9 cellular contexts compared by ENCODE assay signal in the genomic region with DNA sequence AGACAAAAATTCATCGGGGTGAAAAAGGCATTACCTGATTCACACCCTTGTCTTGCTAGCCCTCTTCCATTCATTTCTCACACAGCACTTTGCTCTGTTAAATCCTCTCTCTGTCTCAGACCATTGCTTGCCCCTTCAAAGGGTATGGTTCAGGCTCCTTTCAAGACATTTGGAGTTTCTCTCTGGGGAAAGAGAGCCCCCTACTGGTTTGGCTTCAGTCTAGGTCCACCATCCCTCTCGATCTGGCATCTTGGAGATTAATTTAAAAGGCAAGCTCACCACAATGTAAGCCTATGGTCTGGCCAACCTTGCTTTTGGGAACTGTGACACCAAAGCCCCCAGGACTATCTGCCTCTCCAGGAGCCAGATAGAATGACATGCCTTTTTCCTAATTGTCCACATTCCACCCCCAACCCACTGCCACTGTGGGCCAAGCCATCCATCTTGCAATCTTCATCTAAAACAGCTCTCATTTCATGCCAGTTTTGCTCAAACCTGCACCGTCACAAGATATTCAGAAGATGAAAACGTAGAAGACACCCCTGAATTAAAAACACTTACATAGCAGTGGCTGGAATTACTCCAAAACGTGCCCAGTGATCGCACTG.
DNase-seq lines count a peak whose midpoint lies in the region; ATAC-seq and TF ChIP-seq lines count a peak whose summit lies in the region.
"Had no signal": no experiment of that assay in that cellular context is flagged by ENCODE, and none has a peak within 500 bp of the region (broad histone marks: within the 10 kb centered on the region; RNA-seq: fewer than 3 reads in every experiment).

No MANE protein-coding gene starts in this region.

- no peaks in the 10 kb centered on the region for H3K9me3 Mint-ChIP-seq in natural killer cell

- H3K27me3 Mint-ChIP-seq in natural killer cell (ENCODE audit: low read depth in 2 of 2), result peaks cover 9 to 10% of the 10 kb centered on the region in 2 donors

- H3K4me3 Mint-ChIP-seq in natural killer cell, result no peak overlapping the region
- H3K4me3 Mint-ChIP-seq: naive B cell had no signal

- no peak for TF ChIP-seq CTCF in natural killer cell (IDR thresholded peaks at IDR 0.05)

- DNase-seq in AML-193 (lab: John Stamatoyannopoulos, UW) (peak; percentile 67 to 76), MV-4-11 (lab: John Stamatoyannopoulos, UW) (peak; percentile 38), ecto neural progenitor cell (ENCODE audit: low spot score) (peak; percentile 65), medulla oblongata (ENCODE audit: extremely low spot score) (peak; percentile 78), natural killer cell (no peak)
- DNase-seq: naive B cell had no signal

- H3K4me1 Mint-ChIP-seq in natural killer cell, result peaks cover 10 to 19% of the 10 kb centered on the region in 2 donors

- intact Hi-C loops in natural killer cell (cut with micrococcal nuclease), result no loop called here

- H3K36me3 Mint-ChIP-seq in natural killer cell, result no peaks in the 10 kb centered on the region

- peak; percentile 81 for ATAC-seq in GM18498 (IDR thresholded peaks at IDR 0.05; ENCODE audit: unreplicated experiment)
- ATAC-seq in HG02610 (IDR thresholded peaks at IDR 0.05; ENCODE audit: unreplicated experiment), result peak; percentile 77
- peak; percentile 88 for ATAC-seq in SK-N-SH treated with all-trans-retinoic acid at 6 μM for 48 hours
- no peak for ATAC-seq in natural killer cell

- H3K27ac Mint-ChIP-seq in natural killer cell, result no peak overlapping the region

TF ChIP-seq in SK-N-SH treated with all-trans-retinoic acid at 6 μM for 48 hours, 23 proteins besides CTCF, POLR2A, EP300 and RAD21:
- no peak for TF ChIP-seq ZNF8 (CRISPR knock-in tag; IDR thresholded peaks at IDR 0.05)
- no peak for TF ChIP-seq ZNF70 (CRISPR knock-in tag; IDR thresholded peaks at IDR 0.05)
- TF ChIP-seq ZNF565 (CRISPR knock-in tag; conservative IDR thresholded peaks at IDR 0.05; ENCODE audit: low read depth), result no peak
- TF ChIP-seq, protein P1, sequence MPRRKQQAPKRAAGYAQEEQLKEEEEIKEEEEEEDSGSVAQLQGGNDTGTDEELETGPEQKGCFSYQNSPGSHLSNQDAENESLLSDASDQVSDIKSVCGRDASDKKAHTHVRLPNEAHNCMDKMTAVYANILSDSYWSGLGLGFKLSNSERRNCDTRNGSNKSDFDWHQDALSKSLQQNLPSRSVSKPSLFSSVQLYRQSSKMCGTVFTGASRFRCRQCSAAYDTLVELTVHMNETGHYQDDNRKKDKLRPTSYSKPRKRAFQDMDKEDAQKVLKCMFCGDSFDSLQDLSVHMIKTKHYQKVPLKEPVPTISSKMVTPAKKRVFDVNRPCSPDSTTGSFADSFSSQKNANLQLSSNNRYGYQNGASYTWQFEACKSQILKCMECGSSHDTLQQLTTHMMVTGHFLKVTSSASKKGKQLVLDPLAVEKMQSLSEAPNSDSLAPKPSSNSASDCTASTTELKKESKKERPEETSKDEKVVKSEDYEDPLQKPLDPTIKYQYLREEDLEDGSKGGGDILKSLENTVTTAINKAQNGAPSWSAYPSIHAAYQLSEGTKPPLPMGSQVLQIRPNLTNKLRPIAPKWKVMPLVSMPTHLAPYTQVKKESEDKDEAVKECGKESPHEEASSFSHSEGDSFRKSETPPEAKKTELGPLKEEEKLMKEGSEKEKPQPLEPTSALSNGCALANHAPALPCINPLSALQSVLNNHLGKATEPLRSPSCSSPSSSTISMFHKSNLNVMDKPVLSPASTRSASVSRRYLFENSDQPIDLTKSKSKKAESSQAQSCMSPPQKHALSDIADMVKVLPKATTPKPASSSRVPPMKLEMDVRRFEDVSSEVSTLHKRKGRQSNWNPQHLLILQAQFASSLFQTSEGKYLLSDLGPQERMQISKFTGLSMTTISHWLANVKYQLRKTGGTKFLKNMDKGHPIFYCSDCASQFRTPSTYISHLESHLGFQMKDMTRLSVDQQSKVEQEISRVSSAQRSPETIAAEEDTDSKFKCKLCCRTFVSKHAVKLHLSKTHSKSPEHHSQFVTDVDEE (CRISPR knock-in tag; IDR thresholded peaks at IDR 0.05), result no peak
- TF ChIP-seq, protein P2, sequence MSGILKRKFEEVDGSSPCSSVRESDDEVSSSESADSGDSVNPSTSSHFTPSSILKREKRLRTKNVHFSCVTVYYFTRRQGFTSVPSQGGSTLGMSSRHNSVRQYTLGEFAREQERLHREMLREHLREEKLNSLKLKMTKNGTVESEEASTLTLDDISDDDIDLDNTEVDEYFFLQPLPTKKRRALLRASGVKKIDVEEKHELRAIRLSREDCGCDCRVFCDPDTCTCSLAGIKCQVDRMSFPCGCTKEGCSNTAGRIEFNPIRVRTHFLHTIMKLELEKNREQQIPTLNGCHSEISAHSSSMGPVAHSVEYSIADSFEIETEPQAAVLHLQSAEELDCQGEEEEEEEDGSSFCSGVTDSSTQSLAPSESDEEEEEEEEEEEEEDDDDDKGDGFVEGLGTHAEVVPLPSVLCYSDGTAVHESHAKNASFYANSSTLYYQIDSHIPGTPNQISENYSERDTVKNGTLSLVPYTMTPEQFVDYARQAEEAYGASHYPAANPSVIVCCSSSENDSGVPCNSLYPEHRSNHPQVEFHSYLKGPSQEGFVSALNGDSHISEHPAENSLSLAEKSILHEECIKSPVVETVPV (CRISPR knock-in tag; IDR thresholded peaks at IDR 0.05), result no peak
- no peak for TF ChIP-seq SNAI2 (CRISPR knock-in tag; IDR thresholded peaks at IDR 0.05)
- TF ChIP-seq, protein P3, sequence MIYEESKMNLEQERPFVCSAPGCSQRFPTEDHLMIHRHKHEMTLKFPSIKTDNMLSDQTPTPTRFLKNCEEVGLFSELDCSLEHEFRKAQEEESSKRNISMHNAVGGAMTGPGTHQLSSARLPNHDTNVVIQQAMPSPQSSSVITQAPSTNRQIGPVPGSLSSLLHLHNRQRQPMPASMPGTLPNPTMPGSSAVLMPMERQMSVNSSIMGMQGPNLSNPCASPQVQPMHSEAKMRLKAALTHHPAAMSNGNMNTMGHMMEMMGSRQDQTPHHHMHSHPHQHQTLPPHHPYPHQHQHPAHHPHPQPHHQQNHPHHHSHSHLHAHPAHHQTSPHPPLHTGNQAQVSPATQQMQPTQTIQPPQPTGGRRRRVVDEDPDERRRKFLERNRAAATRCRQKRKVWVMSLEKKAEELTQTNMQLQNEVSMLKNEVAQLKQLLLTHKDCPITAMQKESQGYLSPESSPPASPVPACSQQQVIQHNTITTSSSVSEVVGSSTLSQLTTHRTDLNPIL (CRISPR knock-in tag; IDR thresholded peaks at IDR 0.05; ENCODE audit: low read depth), result no peak
- TF ChIP-seq RARB (CRISPR knock-in tag; IDR thresholded peaks at IDR 0.05), result no peak
- TF ChIP-seq ESRRG (CRISPR knock-in tag; IDR thresholded peaks at IDR 0.05), result no peak
- TF ChIP-seq ISL1 (CRISPR knock-in tag; IDR thresholded peaks at IDR 0.05), result no peak
- TF ChIP-seq ZC3H10 (CRISPR knock-in tag; IDR thresholded peaks at IDR 0.05), result no peak
- TF ChIP-seq CSDC2 (CRISPR knock-in tag; IDR thresholded peaks at IDR 0.05), result no peak

Comparison
In these comparisons a context has a peak if more than half of its experiments do, and no peak if none do; other contexts are left out.
1. ATAC-seq: peak in GM18498 (single experiment), HG02610 (single experiment) and SK-N-SH treated with all-trans-retinoic acid at 6 μM for 48 hours (single experiment); none in natural killer cell (0 of 3).